In the genomic region with DNA sequence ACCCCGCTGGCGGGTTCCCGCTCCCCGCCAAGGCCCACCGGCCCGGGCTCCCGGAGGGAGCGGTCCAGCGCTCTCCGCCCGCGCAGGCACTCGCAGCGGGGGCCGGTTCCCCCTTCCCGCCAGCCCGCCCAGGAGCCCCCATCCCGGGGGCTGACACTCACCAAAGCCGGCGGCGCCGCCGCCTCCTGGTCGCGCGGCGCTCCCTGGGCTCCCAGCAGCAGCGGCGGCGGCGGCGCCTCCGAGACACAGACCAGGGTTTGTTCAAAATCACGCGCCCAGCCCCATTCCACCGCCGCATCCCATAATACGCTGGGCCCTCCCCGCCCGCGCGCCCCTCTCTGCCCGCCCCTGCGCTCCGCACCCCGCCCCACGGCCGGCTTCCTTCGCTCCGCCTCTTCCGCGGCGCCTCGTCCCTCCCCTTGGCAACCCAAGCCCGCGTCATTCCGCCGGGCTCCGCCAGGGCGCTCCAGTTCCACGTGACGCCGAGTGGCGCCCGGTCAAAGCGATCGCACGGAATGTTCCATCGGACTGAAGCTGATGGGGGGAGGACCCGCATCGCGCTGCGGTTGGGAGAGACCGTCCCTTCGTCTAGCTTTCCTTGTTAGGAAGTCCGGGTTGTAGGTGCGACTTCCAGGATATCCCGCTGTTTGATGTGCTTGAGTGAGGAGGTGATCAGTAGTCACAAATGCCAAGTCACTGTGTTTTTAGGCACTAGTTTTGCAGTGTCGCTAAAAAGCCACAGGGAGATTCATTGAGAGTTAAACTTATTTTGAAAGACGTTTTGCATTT, we compare ENCODE assay signal across 8 cellular contexts. TPM values are rescaled to one million over a fixed set of nuclear protein-coding genes. Genes with fewer than 3 reads are reported as not detected.
DNase-seq lines count a peak whose midpoint lies in the region; ATAC-seq lines count a peak whose summit lies in the region.

No MANE protein-coding gene starts in this region.

- H3K4me3 ChIP-seq in esophagus (ENCODE audit: low read depth in 1 of 2, low read length in 2 of 2) = peak overlapping the region; percentile 77 to 81
- H3K4me3 ChIP-seq in mucosa of stomach (ENCODE audit: low read length) = peak overlapping the region; percentile 71

- H3K9me3 ChIP-seq in esophagus (ENCODE audit: control insufficient read depth in 2 of 2, insufficient read depth in 1 of 2, low read depth in 1 of 2, low read length in 1 of 2) (no peaks in the 10 kb centered on the region), mucosa of stomach (ENCODE audit: control insufficient read depth, low read length) (no peaks in the 10 kb centered on the region)

- no peaks in the 10 kb centered on the region for H3K27me3 Mint-ChIP-seq in IgD-negative memory B cell

- H3K4me1 ChIP-seq in esophagus (ENCODE audit: control insufficient read depth in 2 of 2, insufficient read depth in 2 of 2, low read length in 1 of 2) (no peaks in the 10 kb centered on the region), mucosa of stomach (ENCODE audit: control insufficient read depth, insufficient read depth, low read length) (peaks cover 10% of the 10 kb centered on the region)

- peaks cover 3% of the 10 kb centered on the region for H3K36me3 Mint-ChIP-seq in IgD-negative memory B cell

- peak overlapping the region; percentile 80 for H3K9ac ChIP-seq in mucosa of stomach (ENCODE audit: low read length)

- H3K36me3 ChIP-seq in esophagus (ENCODE audit: control insufficient read depth in 2 of 2, insufficient read depth in 2 of 2, low read length in 1 of 2) (no peaks in the 10 kb centered on the region), mucosa of stomach (ENCODE audit: control insufficient read depth, insufficient read depth, low read length) (no peaks in the 10 kb centered on the region)

- peak overlapping the region; percentile 83 to 97 (median 94) for H3K4me3 Mint-ChIP-seq in IgD-negative memory B cell

- H3K4me1 Mint-ChIP-seq in IgD-negative memory B cell = peaks cover 24 to 37% (median 27%) of the 10 kb centered on the region in 3 donors

- DNase-seq in DMS153 treated with DMSO at 0.1 percent for 48 hours (lab: John Stamatoyannopoulos, UW; ENCODE audit: unreplicated experiment) (peak; percentile 95), OCI-M1 (lab: John Stamatoyannopoulos, UW) (peak; percentile 99)
- DNase-seq in activated T-cell treated with anti-CD3 and anti-CD28 coated beads, Interleukin-2, amount 50 U/mL, for 1 hour = peak; percentile 98
- peak; percentile 96 for DNase-seq in stimulated activated CD8-positive, alpha-beta memory T cell treated with anti-CD3 and anti-CD28 coated beads, Interleukin-7, amount 100 ng/mL, for 1 hour (ENCODE audit: low read depth in 2 of 2)

- H3K27ac ChIP-seq in esophagus (ENCODE audit: low read depth in 2 of 2, low read length in 1 of 2) = peak overlapping the region; percentile 95 to 97

- no peaks in the 10 kb centered on the region for H3K9me3 Mint-ChIP-seq in IgD-negative memory B cell

- peak overlapping the region; percentile 68 to 90 (median 73) for H3K27ac Mint-ChIP-seq in IgD-negative memory B cell

- 0 to 1% methylated on average over 41 to 80 of the region's 80 CpGs for WGBS in esophagus, 2 donors

- H3K27me3 ChIP-seq in esophagus (ENCODE audit: control insufficient read depth in 1 of 2, insufficient read depth in 2 of 2, low read length in 2 of 2) (no peaks in the 10 kb centered on the region), mucosa of stomach (ENCODE audit: control insufficient read depth, insufficient read depth, low read length) (no peaks in the 10 kb centered on the region)

- ATAC-seq in GM21529 (IDR thresholded peaks at IDR 0.05; ENCODE audit: unreplicated experiment) = peak; percentile 84

RNA-seq across cellular contexts. Expression of a gene that starts 2.2 kb away (rescaled TPM):
- polyA plus RNA-seq in IgD-negative memory B cell = 7.7 TPM
- polyA plus RNA-seq in esophagus = 1 to 10 TPM; 4.6 to 5.9 TPM

RNA-seq across cellular contexts. Expression of a gene that starts 22.2 kb away (rescaled TPM):
- 40.7 TPM for polyA plus RNA-seq in IgD-negative memory B cell
- polyA plus RNA-seq in esophagus = 10 to 100 TPM in 1 of 2 donors, 1 to 10 TPM in 1; 9.8 to 25.4 TPM

Comparison
In these comparisons a context has a peak if more than half of its experiments do, and no peak if none do; other contexts are left out.
1. Peak in every context shown above with its lines: DNase-seq, ATAC-seq, H3K4me3 ChIP-seq and H3K27ac ChIP-seq.